8 cellular contexts compared by ENCODE assay signal in genomic region chr7:100694196-100694745, GRCh38. TPM values are rescaled to one million over a fixed set of nuclear protein-coding genes. Genes with fewer than 3 reads are reported as not detected.
A peak's percentile ranks its signal among the peaks of the same experiment; 100 is the strongest.
DNase-seq lines count a peak whose midpoint lies in the region; ATAC-seq, FAIRE-seq and TF ChIP-seq lines count a peak whose summit lies in the region.

GIGYF1 (minus strand) TSS chr7:100694250; CDS start chr7:100688238, 6,012 bp downstream.

- 0 out of 3 replicates have a peak, but pooled peaks of 1 of the 2 experiments have one; percentile 41 for TF ChIP-seq POLR2A in H1 (IDR thresholded peaks at IDR 0.05; ENCODE audit: control extremely low read depth in 1 of 2, low read depth in 2 of 2, low read length in 2 of 2)

- H4K8ac ChIP-seq in H1 (ENCODE audit: extremely low read depth, insufficient read depth, low read length) = peak within 1 kb of the TSS; percentile 81

- no peak for TF ChIP-seq RAD21 in H1 (IDR thresholded peaks at IDR 0.05 in 1 of 2, conservative IDR thresholded peaks at IDR 0.05 in 1 of 2; ENCODE audit: low read depth in 2 of 2, low read length in 2 of 2)

- H4K91ac ChIP-seq in H1 (replicated peaks; ENCODE audit: insufficient read length, low read length) = peak within 1 kb of the TSS; percentile 76

- POLR2A ChIA-PET in H1 (lab: Charles Lee; ENCODE audit: partially characterized antibody) = interaction anchor here (1.0 to 14.3 kb wide), 5 partner anchors 11 to 89 kb away, joined by 4 to 257 read pairs (median 5); partner anchors contain the start of genes EPO, MOSPD3 and POP7

- peak within 1 kb of the TSS; percentile 28 for H3K56ac ChIP-seq in H1 (replicated peaks; ENCODE audit: insufficient read length, low read depth, low read length)

- no peaks in the 10 kb centered on the region for H3K36me3 Mint-ChIP-seq in memory B cell

- peak within 1 kb of the TSS; percentile 83 to 98 (median 90) for H3K9ac ChIP-seq in H1 (replicated peaks in 1 of 4; ENCODE audit: extremely low read depth in 1 of 4, low read depth in 3 of 4, low read length in 3 of 4)

- FAIRE-seq in H1 (lab: Jason Lieb, UNC) = no peak

- peak within 1 kb of the TSS; percentile 66 for H2BK120ac ChIP-seq in H1 (replicated peaks; ENCODE audit: low read depth, low read length)

- no peak for TF ChIP-seq CTCF in H1 (IDR thresholded peaks at IDR 0.05; ENCODE audit: control extremely low read depth in 1 of 3, insufficient read depth in 1 of 3, low read depth in 1 of 3, low read length in 3 of 3)

- peaks cover 6 to 20% (median 12%) of the 10 kb centered on the region in 4 experiments for H3K4me1 ChIP-seq in H1 (replicated peaks in 1 of 4; ENCODE audit: control insufficient read depth in 3 of 4, insufficient read depth in 4 of 4, low read length in 3 of 4)

- ATAC-seq in GM18498 (IDR thresholded peaks at IDR 0.05; ENCODE audit: unreplicated experiment) = peak; percentile 60
- peak; percentile 50 for ATAC-seq in HG02970 (IDR thresholded peaks at IDR 0.05; ENCODE audit: low FRiP score, unreplicated experiment)
- ATAC-seq in memory B cell (ENCODE audit: low read depth) = peak; percentile 73

- peaks cover 25% of the 10 kb centered on the region for H3K4me1 Mint-ChIP-seq in memory B cell

- no peaks in the 10 kb centered on the region for H3K9me3 Mint-ChIP-seq in memory B cell

- H3K4ac ChIP-seq in H1 (replicated peaks; ENCODE audit: insufficient read length, low read depth, low read length) = peak within 1 kb of the TSS; percentile 49

- H3K27ac ChIP-seq in H1 (ENCODE audit: low read depth, low read length) = peak within 1 kb of the TSS; percentile 85

- H3K4me3 Mint-ChIP-seq in memory B cell = peak within 1 kb of the TSS; percentile 91

- CTCF ChIA-PET in H1 (lab: Charles Lee; ENCODE audit: partially characterized antibody) = interaction anchor here (0.6 to 20.7 kb wide), 6 partner anchors 14 to 91 kb away, joined by 3 to 254 read pairs (median 52); partner anchors contain the start of genes MOSPD3, PCOLCE and POP7

- peak within 1 kb of the TSS; percentile 19; the same call in 1 of the 2 replicates for H2BK15ac ChIP-seq in H1 (ENCODE audit: low read length)

- WGBS in H1 (ENCODE audit: extremely low coverage in 1 of 2, insufficient coverage in 1 of 2, insufficient read length in 1 of 2, insufficient replicate concordance in 2 of 2, low coverage in 1 of 2, low lambda C conversion rate in 2 of 2, missing lambda C conversion rate in 1 of 2), 2 experiments = 0% methylated on average over 1 of the region's 81 CpGs; no CpG with 5 or more reads in 1 of the 2 experiments

- no peaks in the 10 kb centered on the region for H3K9me3 ChIP-seq in H1 (ENCODE audit: insufficient read depth in 2 of 2, low read depth in 1 of 2, low read length in 1 of 2)

- H3K4me2 ChIP-seq in H1 (ENCODE audit: insufficient read depth in 1 of 2, low read depth in 2 of 2, low read length in 2 of 2) = peak within 1 kb of the TSS; percentile 83 to 88

- H3K14ac ChIP-seq in H1 (ENCODE audit: insufficient read length) = no peak within 1 kb of the TSS

- peaks cover 15% of the 10 kb centered on the region for H3K23me2 ChIP-seq in H1 (ENCODE audit: low read depth, low read length)

- peaks cover 6% of the 10 kb centered on the region for H3K79me1 ChIP-seq in H1 (ENCODE audit: low read depth, low read length)

- peak within 1 kb of the TSS; percentile 38 for H4K5ac ChIP-seq in H1 (ENCODE audit: insufficient read length, low read depth, low read length)

- no peaks in the 10 kb centered on the region for H3K27me3 Mint-ChIP-seq in memory B cell

- H3K18ac ChIP-seq in H1 (ENCODE audit: extremely low read depth, low read length) = peak within 1 kb of the TSS; percentile 87

- H3K23ac ChIP-seq in H1 (ENCODE audit: insufficient read length) = no peak within 1 kb of the TSS

- peak within 1 kb of the TSS; percentile 83 for H2BK5ac ChIP-seq in H1 (ENCODE audit: low read depth, low read length)

- no peaks in the 10 kb centered on the region for H3K27me3 ChIP-seq in H1 (replicated peaks in 1 of 4; ENCODE audit: control insufficient read depth in 3 of 4, extremely low read depth in 1 of 4, insufficient read depth in 3 of 4, low read length in 3 of 4)

- DNase-seq in NCI-H774 (lab: John Stamatoyannopoulos, UW) = peak; percentile 68
- peak; percentile 86 for DNase-seq in activated CD8-positive, alpha-beta memory T cell treated with anti-CD3 and anti-CD28 coated beads for 24 hours
- DNase-seq in H1 (ENCODE audit: low read depth in 1 of 2, low spot score in 2 of 2) = peak in 1 of 2 experiments; percentile 77
- peak; percentile 46 to 69 for DNase-seq in memory B cell (ENCODE audit: low spot score in 2 of 2)
- peak; percentile 60 for DNase-seq in stimulated activated CD8-positive, alpha-beta memory T cell treated with anti-CD3 and anti-CD28 coated beads, Interleukin-12 subunit alpha, Interleukin-12 subunit beta, amount 100 ng/mL, for 4 hours (ENCODE audit: low read depth)
- DNase-seq in KBM-7 = no peak

- H2BK12ac ChIP-seq in H1 (ENCODE audit: low read depth, low read length) = peak within 1 kb of the TSS; percentile 45

- peaks cover 20 to 25% of the 10 kb centered on the region in 2 experiments for H4K20me1 ChIP-seq in H1 (replicated peaks in 1 of 2; ENCODE audit: control insufficient read depth in 1 of 2, insufficient read depth in 2 of 2, low read length in 2 of 2)

- peak in 1 of 2 experiments; percentile 47; a peak in 1 of 3 replicates for TF ChIP-seq EP300 in H1 (IDR thresholded peaks at IDR 0.05; ENCODE audit: borderline replicate concordance in 1 of 2, low read depth in 2 of 2, low read length in 2 of 2)

- H3K27ac Mint-ChIP-seq in memory B cell = peak within 1 kb of the TSS; percentile 90

- H3K4me3 ChIP-seq in H1 (ENCODE audit: extremely low read depth in 1 of 4, insufficient read depth in 2 of 4, low read depth in 3 of 4, low read length in 4 of 4) = peak within 1 kb of the TSS; percentile 82 to 95 (median 90)

- no peak within 1 kb of the TSS for H2AFZ ChIP-seq in H1 (ENCODE audit: low read length)

- peaks cover 19 to 43% of the 10 kb centered on the region in 2 experiments for H3K79me2 ChIP-seq in H1 (ENCODE audit: control insufficient read depth in 1 of 2, insufficient read depth in 2 of 2, low read length in 2 of 2)

- peaks cover 0 to 3% (median 0%) of the 10 kb centered on the region in 4 experiments; a peak in 2 of 8 replicates for H3K36me3 ChIP-seq in H1 (ENCODE audit: control insufficient read depth in 2 of 4, insufficient read depth in 4 of 4, low read length in 3 of 4)

- in situ Hi-C loops in KBM-7 (cut with MboI; ENCODE audit: low pct_unique_long_range_greater_than_20kb, low sequenced_read_pairs) = no loop called here

- peak within 1 kb of the TSS; percentile 98 for H2AK5ac ChIP-seq in H1 (ENCODE audit: low read depth, low read length)

- peak within 1 kb of the TSS; percentile 98; the same call in 1 of the 2 replicates for H2BK20ac ChIP-seq in H1 (ENCODE audit: low read length)

TF ChIP-seq in H1, 55 proteins besides CTCF, POLR2A, EP300 and RAD21 (continues in another document):
- no peak for TF ChIP-seq SP2 (IDR thresholded peaks at IDR 0.05; ENCODE audit: low read length)
- TF ChIP-seq TBP (IDR thresholded peaks at IDR 0.05; ENCODE audit: low read depth, low read length) = no peak
- TF ChIP-seq CEBPB (IDR thresholded peaks at IDR 0.05; ENCODE audit: low read depth, low read length) = no peak
- TF ChIP-seq SUZ12 (IDR thresholded peaks at IDR 0.05; ENCODE audit: low read length) = no peak
- no peak for TF ChIP-seq CHD2 (IDR thresholded peaks at IDR 0.05; ENCODE audit: low read length)
- TF ChIP-seq CHD1 (IDR thresholded peaks at IDR 0.05; ENCODE audit: low read depth, low read length) = no peak
- TF ChIP-seq SIN3A (conservative IDR thresholded peaks at IDR 0.05 in 1 of 2, IDR thresholded peaks at IDR 0.05 in 1 of 2; ENCODE audit: low read depth in 1 of 2, low read length in 2 of 2) = no peak
- TF ChIP-seq YY1 (IDR thresholded peaks at IDR 0.05; ENCODE audit: low read depth, low read length) = peak; percentile 82; the same call in 1 of the 2 replicates

RNA-seq across cellular contexts. Expression of gene GIGYF1, which starts in this region (rescaled TPM):
- 95.0 and 99.3 TPM in 2 replicates for total RNA-seq in H1 (2021; fragmentation: NEBNext Ultra II Directional; extraction: Animal tissue kit (Norgen Biotek cat#: 25700))
- 24.1 and 44.8 TPM in 2 replicates for polyA plus RNA-seq in H1 (2011; rRNA removed)
- 33.2 TPM for polyA plus RNA-seq in H1 (2011; cell fraction: cytosol; rRNA removed)
- polyA plus RNA-seq in H1 (2011; cell fraction: nucleus; rRNA removed) = 252 TPM
- 48.2 to 80.3 TPM (median 68.8 TPM) in 4 replicates for polyA plus RNA-seq in H1 (2012, experiment 1 of 2)
- 52.0 TPM for polyA plus RNA-seq in H1 (2012, experiment 2 of 2)
- polyA plus RNA-seq in H1 (2013, experiment 1 of 2) = 47.1 TPM
- 42.6 TPM for polyA plus RNA-seq in H1 (2013, experiment 2 of 2)
- 12.4 and 17.1 TPM in 2 replicates for polyA minus RNA-seq in H1 (2011; rRNA and poly(A)+ RNA removed)
- 34.8 TPM for polyA minus RNA-seq in H1 (2011; cell fraction: cytosol; rRNA and poly(A)+ RNA removed)
- polyA minus RNA-seq in H1 (2011; cell fraction: nucleus; rRNA and poly(A)+ RNA removed) = 88.2 TPM
